8 cellular contexts compared by ENCODE assay signal in the genomic region with DNA sequence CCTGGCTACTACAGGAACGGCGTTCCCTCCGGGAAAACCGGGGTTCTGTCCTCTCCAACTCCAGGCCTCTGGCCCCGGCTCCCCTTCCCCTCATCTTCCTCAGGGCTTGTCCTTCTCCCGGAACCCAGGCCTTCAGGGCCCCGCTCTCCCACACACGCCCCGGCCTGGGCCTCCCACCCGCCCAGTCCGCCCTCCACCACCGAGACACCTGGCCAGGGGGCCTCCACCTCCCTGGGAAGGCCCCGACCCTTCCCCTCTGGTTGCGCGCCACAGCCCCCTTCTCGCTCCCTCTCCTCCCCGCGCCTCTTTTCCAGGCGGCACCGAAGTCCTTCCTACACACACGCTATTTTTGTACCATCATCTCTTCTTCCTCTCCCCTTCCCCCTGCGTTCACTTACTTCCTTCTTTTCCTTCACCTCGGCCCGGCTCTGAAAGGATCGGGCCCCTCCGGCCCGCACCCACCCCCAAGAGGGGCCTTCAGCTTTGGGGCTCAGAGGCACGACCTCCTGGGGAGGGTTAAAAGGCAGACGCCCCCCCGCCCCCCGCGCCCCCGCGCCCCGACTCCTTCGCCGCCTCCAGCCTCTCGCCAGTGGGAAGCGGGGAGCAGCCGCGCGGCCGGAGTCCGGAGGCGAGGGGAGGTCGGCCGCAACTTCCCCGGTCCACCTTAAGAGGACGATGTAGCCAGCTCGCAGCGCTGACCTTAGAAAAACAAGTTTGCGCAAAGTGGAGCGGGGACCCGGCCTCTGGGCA. TPM values are rescaled to one million over a fixed set of nuclear protein-coding genes. Genes with fewer than 3 reads are reported as not detected.
A peak's percentile ranks its signal among the peaks of the same experiment; 100 is the strongest.
DNase-seq lines count a peak whose midpoint lies in the region; ATAC-seq and TF ChIP-seq lines count a peak whose summit lies in the region.

No MANE protein-coding gene starts in this region.

- H3K9me3 ChIP-seq in NT2/D1 (ENCODE audit: insufficient read depth, low read length), result no peaks in the 10 kb centered on the region

- no peak for DNase-seq in BJ (ENCODE audit: low read depth)
- DNase-seq in NT2/D1 (ENCODE audit: low read depth, low spot score), result peak; percentile 48
- no peak for DNase-seq in epithelial cell of prostate (ENCODE audit: low read depth, low spot score)
- DNase-seq in natural killer cell, result no peak
- no peak for DNase-seq in NCI-H2029 treated with DMSO at 0.1 percent for 48 hours (lab: John Stamatoyannopoulos, UW)
- no peak for DNase-seq in putamen (ENCODE audit: low spot score)
- no peak for DNase-seq in erythroblast (lab: John Stamatoyannopoulos, UW)

- TF ChIP-seq POLR2A in erythroblast (IDR thresholded peaks at IDR 0.05; ENCODE audit: low read length), result no peak

- POLR2A ChIA-PET in BJ (lab: Charles Lee), result no interaction called here

- ATAC-seq in natural killer cell (peak in 1 of 3 donors; percentile 65), esophagus mucosa (no peak)

- H3K4me3 Mint-ChIP-seq in natural killer cell, result peak overlapping the region; percentile 42

- H3K36me3 ChIP-seq in BJ (ENCODE audit: control insufficient read depth, insufficient read depth, low read length) (no peaks in the 10 kb centered on the region; the same call in 1 of the 2 replicates), NT2/D1 (ENCODE audit: insufficient read depth, insufficient read length, low read length) (no peaks in the 10 kb centered on the region)

- no peaks in the 10 kb centered on the region for H3K27me3 ChIP-seq in BJ (ENCODE audit: control insufficient read depth, insufficient read depth, low read length)
- H3K27me3 ChIP-seq in NT2/D1 (ENCODE audit: insufficient read depth, insufficient read length), result peaks cover 19% of the 10 kb centered on the region

- H3K9ac ChIP-seq in NT2/D1 (ENCODE audit: insufficient read length, low read depth), result peak overlapping the region; percentile 56

- no peaks in the 10 kb centered on the region for H3K9me3 Mint-ChIP-seq in natural killer cell

- H3K27ac ChIP-seq in epithelial cell of prostate, result peak overlapping the region; percentile 77

- H3K4me1 ChIP-seq in NT2/D1 (ENCODE audit: insufficient read depth, insufficient read length), result peaks cover 14% of the 10 kb centered on the region

- intact Hi-C loops in natural killer cell (cut with micrococcal nuclease), result no loop called here

- no peak for TF ChIP-seq CTCF in BJ (IDR thresholded peaks at IDR 0.05; ENCODE audit: insufficient read depth, low read depth, low read length)
- TF ChIP-seq CTCF in natural killer cell (IDR thresholded peaks at IDR 0.05), result no peak

- peak overlapping the region; percentile 81 for H3K4me3 ChIP-seq in BJ (ENCODE audit: low read depth, low read length)
- H3K4me3 ChIP-seq in NT2/D1 (ENCODE audit: insufficient read length, low read depth), result peak overlapping the region; percentile 32

- no peak overlapping the region for H3K27ac Mint-ChIP-seq in natural killer cell

- peaks cover 57 to 61% of the 10 kb centered on the region in 2 donors for H3K27me3 Mint-ChIP-seq in natural killer cell (ENCODE audit: low read depth in 2 of 2)

- no peaks in the 10 kb centered on the region for H3K4me1 Mint-ChIP-seq in natural killer cell

- CTCF ChIA-PET in BJ (lab: Yijun Ruan, JAX), result no interaction called here

- H3K36me3 Mint-ChIP-seq in natural killer cell, result no peaks in the 10 kb centered on the region

RNA-seq across cellular contexts. Expression of a gene that starts 1.3 kb away (rescaled TPM):
- polyA plus RNA-seq in BJ (2011; rRNA removed), result 23.2 and 34.1 TPM in 2 replicates
- polyA minus RNA-seq in BJ (2011; rRNA and poly(A)+ RNA removed), result 20.0 and 27.7 TPM in 2 replicates
- total RNA-seq in natural killer cell (1 to 10 TPM; 1.3 to 7.5 (median 2.3) TPM), esophagus mucosa (15.1 TPM)
